In genomic region chr3:1600700-1601418, GRCh38 we compare ENCODE assay signal across 27 cellular contexts.
"Had no signal": no experiment of that assay in that cellular context is flagged by ENCODE, and none has a peak within 500 bp of the region (broad histone marks: within the 10 kb centered on the region; RNA-seq: fewer than 3 reads in every experiment).

No MANE protein-coding gene starts in this region.

- ATAC-seq: activated CD4-positive, alpha-beta T cell treated with anti-CD3 and anti-CD28 coated beads for 36 hours; activated T-helper 17 cell treated with anti-CD3 and anti-CD28 coated beads, Interleukin-2, amount 50 U/mL, for 72 hours; PC-3; T-cell had no signal

- H3K27ac ChIP-seq: SK-N-MC, VCaP had no signal

- H3K4me1 Mint-ChIP-seq: activated CD4-positive, alpha-beta memory T cell treated with anti-CD3 and anti-CD28 coated beads, Interleukin-2, amount 10 ng/mL, durations not matched to agents 7 days and 5 days; activated CD4-positive, alpha-beta T cell treated with anti-CD3 and anti-CD28 coated beads for 36 hours; activated T-helper 17 cell treated with anti-CD3 and anti-CD28 coated beads, Interleukin-2, amount 50 U/mL, for 72 hours; brain; T-cell had no signal

- H3K36me3 Mint-ChIP-seq: activated naive CD8-positive, alpha-beta T cell; brain; T-cell had no signal

- H3K27ac Mint-ChIP-seq: activated CD4-positive, alpha-beta memory T cell treated with anti-CD3 and anti-CD28 coated beads, Interleukin-2, amount 10 ng/mL, durations not matched to agents 7 days and 5 days; activated CD4-positive, alpha-beta T cell treated with anti-CD3 and anti-CD28 coated beads for 36 hours; activated naive CD4-positive, alpha-beta T cell treated with anti-CD3 and anti-CD28 coated beads for 36 hours; activated naive CD8-positive, alpha-beta T cell; activated T-helper 17 cell treated with anti-CD3 and anti-CD28 coated beads, Interleukin-2, amount 50 U/mL, for 72 hours; brain; T-cell had no signal

- H3K4me3 Mint-ChIP-seq: activated CD4-positive, alpha-beta memory T cell treated with anti-CD3 and anti-CD28 coated beads, Interleukin-2, amount 10 ng/mL, durations not matched to agents 7 days and 5 days; activated CD4-positive, alpha-beta T cell treated with anti-CD3 and anti-CD28 coated beads for 36 hours; activated naive CD4-positive, alpha-beta T cell treated with anti-CD3 and anti-CD28 coated beads for 36 hours; activated naive CD8-positive, alpha-beta T cell; activated T-helper 17 cell treated with anti-CD3 and anti-CD28 coated beads, Interleukin-2, amount 50 U/mL, for 72 hours; brain; T-cell had no signal

- H3K27me3 Mint-ChIP-seq: activated CD4-positive, alpha-beta memory T cell treated with anti-CD3 and anti-CD28 coated beads, Interleukin-2, amount 10 ng/mL, durations not matched to agents 7 days and 5 days; activated CD4-positive, alpha-beta T cell treated with anti-CD3 and anti-CD28 coated beads for 36 hours; activated naive CD8-positive, alpha-beta T cell; activated T-helper 17 cell treated with anti-CD3 and anti-CD28 coated beads, Interleukin-2, amount 50 U/mL, for 72 hours; T-cell had no signal

- DNase-seq: activated CD4-positive, alpha-beta memory T cell treated with anti-CD3 and anti-CD28 coated beads, Interleukin-2, amount 10 ng/mL, durations not matched to agents 7 days and 5 days; activated CD4-positive, alpha-beta T cell treated with anti-CD3 and anti-CD28 coated beads for 36 hours; activated CD4-positive, alpha-beta T cell treated with anti-CD3 and anti-CD28 coated beads, Interleukin-2, amount 50 U/mL, for 1 hour; activated CD4-positive, CD25-positive, alpha-beta regulatory T cell; activated gamma-delta T cell; activated naive CD4-positive, alpha-beta T cell treated with anti-CD3 and anti-CD28 coated beads for 36 hours; activated T-cell treated with anti-CD3 and anti-CD28 coated beads for 4 hours; activated T-cell treated with anti-CD3 and anti-CD28 coated beads, Interleukin-2, amount 50 U/mL, for 48 hours; amygdala; MM.1S; NCI-H1105; NCI-H1436; NCI-H1694 treated with DMSO at 0.1 percent for 48 hours; NCI-H2029 treated with DMSO at 0.1 percent for 48 hours; NCI-H345; NCI-H510A; NCI-H526 treated with DMSO at 0.1 percent for 48 hours; NCI-H82; PC-3; T-cell; T-helper 2 cell; T1000 had no signal

- H3K4me3 ChIP-seq: SK-N-MC had no signal

- H3K9me3 Mint-ChIP-seq: activated T-helper 17 cell treated with anti-CD3 and anti-CD28 coated beads, Interleukin-2, amount 50 U/mL, for 72 hours had no signal
